Comparison of ENCODE assay signal across 9 cellular contexts in genomic region chr1:201713093-201713810, GRCh38.
DNase-seq lines count a peak whose midpoint lies in the region; ATAC-seq, FAIRE-seq and TF ChIP-seq lines count a peak whose summit lies in the region.
"Had no signal": no experiment of that assay in that cellular context is flagged by ENCODE, and none has a peak within 500 bp of the region (broad histone marks: within the 10 kb centered on the region; RNA-seq: fewer than 3 reads in every experiment).

No MANE protein-coding gene starts in this region.

- H3K36me3 ChIP-seq in small intestine (ENCODE audit: control insufficient read depth in 2 of 2, insufficient read depth in 2 of 2, low read length in 2 of 2) = no peaks in the 10 kb centered on the region

- H3K4me3 ChIP-seq in astrocyte of the cerebellum (ENCODE audit: low read depth, low read length) = no peak overlapping the region
- H3K4me3 ChIP-seq in small intestine (ENCODE audit: low read depth in 1 of 2, low read length in 2 of 2) = no peak overlapping the region

- no peak for TF ChIP-seq CTCF in astrocyte of the cerebellum (IDR thresholded peaks at IDR 0.05; ENCODE audit: low read depth, low read length, missing control alignments)

- H3K9me3 ChIP-seq in small intestine (ENCODE audit: control insufficient read depth, low read depth) = no peaks in the 10 kb centered on the region

- peak; percentile 15 for ATAC-seq in stimulated activated naive CD8-positive, alpha-beta T cell treated with anti-CD3 and anti-CD28 coated beads, Interleukin-15, Interleukin-2, amounts not matched to agents 100 U/mL and 50 U/mL, for 24 hours
- ATAC-seq in stimulated activated naive CD8-positive, alpha-beta T cell treated with anti-CD3 and anti-CD28 coated beads, Interleukin-15, amount 100 ng/mL, for 72 hours = no peak

- CTCF ChIA-PET in activated naive CD4-positive, alpha-beta T cell treated with anti-CD3 and anti-CD28 coated beads, Interleukin-2, amount 10 ng/mL, durations not matched to agents 7 days and 5 days (lab: Charles Lee) = interaction anchor here (0.6 to 12.9 kb wide), 3 partner anchors 9 to 183 kb away, joined by 3 to 250 read pairs (median 16); no protein-coding TSS in a partner anchor

- no peaks in the 10 kb centered on the region for H3K27me3 Mint-ChIP-seq in stimulated activated naive CD8-positive, alpha-beta T cell treated with anti-CD3 and anti-CD28 coated beads, Interleukin-15, amount 100 ng/mL, for 72 hours
- H3K27me3 Mint-ChIP-seq in activated naive CD4-positive, alpha-beta T cell treated with anti-CD3 and anti-CD28 coated beads, Interleukin-2, amount 10 ng/mL, durations not matched to agents 7 days and 5 days = peaks cover 13% of the 10 kb centered on the region

- FAIRE-seq in small intestine (lab: Jason Lieb, UNC) = no peak

- 13 to 29% (median 20%) methylated on average over 3 of the region's 3 CpGs for WGBS in small intestine, 3 donors

- no peaks in the 10 kb centered on the region for H3K36me3 Mint-ChIP-seq in activated naive CD4-positive, alpha-beta T cell treated with anti-CD3 and anti-CD28 coated beads, Interleukin-2, amount 10 ng/mL, durations not matched to agents 7 days and 5 days

- no peaks in the 10 kb centered on the region for H3K27me3 ChIP-seq in small intestine (ENCODE audit: control insufficient read depth in 2 of 2, insufficient read depth in 2 of 2, low read length in 2 of 2)

- in situ Hi-C loops in astrocyte of the cerebellum (cut with HindIII; ENCODE audit: low sequenced_read_pairs) = no loop called here

- H3K4me1 ChIP-seq in small intestine (ENCODE audit: control insufficient read depth in 2 of 2, insufficient read depth in 1 of 2, low read depth in 1 of 2, low read length in 1 of 2) = peaks cover 5 to 11% of the 10 kb centered on the region in 2 donors

- H3K4me3 Mint-ChIP-seq in stimulated activated naive CD8-positive, alpha-beta T cell treated with anti-CD3 and anti-CD28 coated beads, Interleukin-15, amount 100 ng/mL, for 72 hours = no peak overlapping the region
- H3K4me3 Mint-ChIP-seq in activated naive CD4-positive, alpha-beta T cell treated with anti-CD3 and anti-CD28 coated beads, Interleukin-2, amount 10 ng/mL, durations not matched to agents 7 days and 5 days = no peak overlapping the region

- peak overlapping the region in 1 of 2 donors; percentile 59 for H3K27ac Mint-ChIP-seq in stimulated activated naive CD8-positive, alpha-beta T cell treated with anti-CD3 and anti-CD28 coated beads, Interleukin-15, amount 100 ng/mL, for 72 hours
- H3K27ac Mint-ChIP-seq in activated naive CD4-positive, alpha-beta T cell treated with anti-CD3 and anti-CD28 coated beads, Interleukin-2, amount 10 ng/mL, durations not matched to agents 7 days and 5 days = no peak overlapping the region

- H3K4me1 Mint-ChIP-seq in stimulated activated naive CD8-positive, alpha-beta T cell treated with anti-CD3 and anti-CD28 coated beads, Interleukin-15, amount 100 ng/mL, for 72 hours = no peaks in the 10 kb centered on the region
- no peaks in the 10 kb centered on the region for H3K4me1 Mint-ChIP-seq in activated naive CD4-positive, alpha-beta T cell treated with anti-CD3 and anti-CD28 coated beads, Interleukin-2, amount 10 ng/mL, durations not matched to agents 7 days and 5 days

- DNase-seq in stimulated activated naive CD8-positive, alpha-beta T cell treated with anti-CD3 and anti-CD28 coated beads, Interleukin-15, Interleukin-2, amounts not matched to agents 100 U/mL and 50 U/mL, for 24 hours = no peak
- DNase-seq in stimulated activated naive CD8-positive, alpha-beta T cell treated with anti-CD3 and anti-CD28 coated beads, Interleukin-15, amount 100 ng/mL, for 72 hours = no peak
- DNase-seq in astrocyte of the cerebellum (ENCODE audit: low read depth) (peak; percentile 97), hippocampal formation (lab: John Stamatoyannopoulos, UW) (peak; percentile 62 to 78), small intestine (peak; percentile 97)
- no peak for DNase-seq in activated CD4-positive, CD25-positive, alpha-beta regulatory T cell treated with anti-CD3 and anti-CD28 coated beads, Interleukin-2, amount 50 U/mL, for 72 hours
- no peak for DNase-seq in activated naive CD4-positive, alpha-beta T cell treated with anti-CD3 and anti-CD28 coated beads, Interleukin-2, amount 10 ng/mL, durations not matched to agents 7 days and 5 days
- DNase-seq in activated naive CD4-positive, alpha-beta T cell treated with Interleukin-2 at 50 U/mL for 16 hours = no peak
- DNase-seq: DND-41 had no signal

- peak overlapping the region; percentile 75 to 92 for H3K27ac ChIP-seq in small intestine (ENCODE audit: low read depth in 1 of 2, low read length in 1 of 2)

- no peaks in the 10 kb centered on the region for H3K9me3 Mint-ChIP-seq in stimulated activated naive CD8-positive, alpha-beta T cell treated with anti-CD3 and anti-CD28 coated beads, Interleukin-15, amount 100 ng/mL, for 72 hours
- H3K9me3 Mint-ChIP-seq in activated naive CD4-positive, alpha-beta T cell treated with anti-CD3 and anti-CD28 coated beads, Interleukin-2, amount 10 ng/mL, durations not matched to agents 7 days and 5 days = no peaks in the 10 kb centered on the region

Comparison
In these comparisons a context has a peak if more than half of its experiments do, and no peak if none do; other contexts are left out.
1. DNase-seq: peak in astrocyte of the cerebellum (single experiment), hippocampal formation (2 of 2) and small intestine (single experiment); none in stimulated activated naive CD8-positive, alpha-beta T cell treated with anti-CD3 and anti-CD28 coated beads, Interleukin-15, Interleukin-2, amounts not matched to agents 100 U/mL and 50 U/mL, for 24 hours (single experiment), stimulated activated naive CD8-positive, alpha-beta T cell treated with anti-CD3 and anti-CD28 coated beads, Interleukin-15, amount 100 ng/mL, for 72 hours (0 of 2), activated CD4-positive, CD25-positive, alpha-beta regulatory T cell treated with anti-CD3 and anti-CD28 coated beads, Interleukin-2, amount 50 U/mL, for 72 hours (single experiment), activated naive CD4-positive, alpha-beta T cell treated with anti-CD3 and anti-CD28 coated beads, Interleukin-2, amount 10 ng/mL, durations not matched to agents 7 days and 5 days (single experiment) and activated naive CD4-positive, alpha-beta T cell treated with Interleukin-2 at 50 U/mL for 16 hours (single experiment).